Comparison of ENCODE assay signal across 8 cellular contexts in the genomic region with DNA sequence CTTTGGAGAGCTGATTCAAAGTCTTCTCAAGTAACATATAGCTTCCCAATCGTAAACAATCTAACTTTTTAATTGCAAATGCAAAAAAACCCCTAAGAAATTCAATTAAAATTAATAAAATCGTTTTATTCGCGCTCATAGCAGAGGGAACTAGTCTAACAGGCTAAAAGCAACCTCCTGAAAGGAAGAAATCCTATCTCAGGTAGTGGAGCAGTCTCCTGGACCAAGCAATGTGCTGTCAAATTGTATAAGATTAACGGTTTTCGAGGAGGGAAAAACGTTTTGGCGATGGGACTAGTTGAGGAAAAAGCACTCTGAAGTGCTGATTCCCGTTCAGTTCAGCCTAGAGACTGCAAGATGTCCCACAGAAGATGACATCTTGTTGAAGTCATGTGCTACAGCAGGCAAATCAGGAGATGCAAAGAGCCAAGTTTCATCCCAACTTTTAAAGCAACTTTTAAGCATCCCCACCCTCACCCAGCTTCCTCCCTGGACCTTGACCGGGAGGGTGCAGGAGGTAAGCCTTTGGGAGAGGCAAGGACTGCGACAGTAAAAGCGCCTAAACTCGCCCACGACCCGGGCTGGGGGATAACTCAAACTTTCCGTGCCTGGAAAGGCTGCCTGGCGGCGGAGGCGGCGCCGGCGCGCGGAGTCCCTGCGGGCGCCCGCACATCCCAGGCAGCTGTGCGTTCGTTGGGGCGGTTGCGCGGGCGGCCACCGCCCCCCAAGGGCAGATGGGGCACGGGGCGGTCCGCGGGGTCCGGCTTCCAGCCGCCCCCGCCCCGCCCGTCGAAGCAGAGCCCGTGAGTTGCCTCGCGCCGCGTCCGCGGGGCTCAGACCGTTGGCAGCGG. TPM values are rescaled to one million over a fixed set of nuclear protein-coding genes. Genes with fewer than 3 reads are reported as not detected.
DNase-seq lines count a peak whose midpoint lies in the region; ATAC-seq and TF ChIP-seq lines count a peak whose summit lies in the region.

No MANE protein-coding gene starts in this region.

- no peaks in the 10 kb centered on the region for H3K27me3 ChIP-seq in BJ (ENCODE audit: control insufficient read depth, insufficient read depth, low read length)
- H3K27me3 ChIP-seq in naive thymus-derived CD4-positive, alpha-beta T cell (ENCODE audit: control insufficient read depth in 2 of 2, insufficient read depth in 2 of 2, low read length in 2 of 2) = no peaks in the 10 kb centered on the region
- H3K27me3 ChIP-seq in testis = no peaks in the 10 kb centered on the region

- ATAC-seq in GM19452 (IDR thresholded peaks at IDR 0.05; ENCODE audit: unreplicated experiment) (peak; percentile 30), HG03460 (IDR thresholded peaks at IDR 0.05; ENCODE audit: unreplicated experiment) (peak; percentile 42), HG03097 (IDR thresholded peaks at IDR 0.05; ENCODE audit: low FRiP score, unreplicated experiment) (no peak)
- peak; percentile 24 for ATAC-seq in naive thymus-derived CD4-positive, alpha-beta T cell

- H3K27ac ChIP-seq in epithelial cell of prostate (peak overlapping the region; percentile 60), testis (peak overlapping the region; percentile 74 to 77)
- peak overlapping the region; percentile 67 for H3K27ac ChIP-seq in naive thymus-derived CD4-positive, alpha-beta T cell (ENCODE audit: low read depth, low read length)

- peak overlapping the region in 7 of 9 donors; percentile 25 to 89 (median 74) for H3K27ac Mint-ChIP-seq in naive thymus-derived CD4-positive, alpha-beta T cell

- peaks cover 0 to 2% (median 0%) of the 10 kb centered on the region in 5 donors for H3K36me3 Mint-ChIP-seq in naive thymus-derived CD4-positive, alpha-beta T cell

- DNase-seq in BJ (ENCODE audit: low read depth) (no peak), epithelial cell of prostate (ENCODE audit: low read depth, low spot score) (no peak), testis (peak; percentile 23)
- peak; percentile 46 to 49 for DNase-seq in activated CD4-positive, alpha-beta T cell treated with anti-CD3 and anti-CD28 coated beads, Interleukin-2, amount 50 U/mL, for 4 hours
- DNase-seq in naive thymus-derived CD4-positive, alpha-beta T cell = peak in 8 of 9 donors; percentile 2 to 67 (median 9)

- CTCF ChIA-PET in BJ (lab: Yijun Ruan, JAX) = no interaction called here
- CTCF ChIA-PET in naive thymus-derived CD4-positive, alpha-beta T cell (lab: Charles Lee) = no interaction called here

- no peaks in the 10 kb centered on the region for H3K4me1 ChIP-seq in naive thymus-derived CD4-positive, alpha-beta T cell (ENCODE audit: control insufficient read depth in 2 of 2, insufficient read depth in 2 of 2, low read length in 2 of 2)
- H3K4me1 ChIP-seq in testis = no peaks in the 10 kb centered on the region

- intact Hi-C loops in naive thymus-derived CD4-positive, alpha-beta T cell (cut with micrococcal nuclease) = loop anchor here (1.0 to 5.0 kb wide), 9 partner anchors 18 to 730 kb away; a partner anchor contains a TSS
- intact Hi-C loops in testis (cut with DNase I; ENCODE audit: low total_unique reads) = no loop called here

- H3K4me3 ChIP-seq in BJ (ENCODE audit: low read depth, low read length) (peak overlapping the region; percentile 71), testis (peak overlapping the region; percentile 68 to 76)
- peak overlapping the region; percentile 58 for H3K4me3 ChIP-seq in naive thymus-derived CD4-positive, alpha-beta T cell (ENCODE audit: low read length)

- peaks cover 0 to 2% (median 0%) of the 10 kb centered on the region in 11 donors for H3K9me3 Mint-ChIP-seq in naive thymus-derived CD4-positive, alpha-beta T cell

- POLR2A ChIA-PET in BJ (lab: Charles Lee) = no interaction called here
- POLR2A ChIA-PET in naive thymus-derived CD4-positive, alpha-beta T cell (lab: Charles Lee) = no interaction called here

- WGBS in testis, 2 donors = 9 to 11% methylated on average over 12 to 16 of the region's 53 CpGs

- no peak for TF ChIP-seq POLR2A in testis (IDR thresholded peaks at IDR 0.05)

- TF ChIP-seq CTCF in BJ (IDR thresholded peaks at IDR 0.05; ENCODE audit: insufficient read depth, low read depth, low read length) = no peak
- no peak for TF ChIP-seq CTCF in testis (IDR thresholded peaks at IDR 0.05)

- H3K36me3 ChIP-seq in BJ (ENCODE audit: control insufficient read depth, insufficient read depth, low read length) = no peaks in the 10 kb centered on the region
- no peaks in the 10 kb centered on the region for H3K36me3 ChIP-seq in naive thymus-derived CD4-positive, alpha-beta T cell (ENCODE audit: control insufficient read depth in 2 of 3, insufficient read depth in 3 of 3, low read length in 3 of 3)
- no peaks in the 10 kb centered on the region for H3K36me3 ChIP-seq in testis (ENCODE audit: low read depth, missing control alignments)

- no peaks in the 10 kb centered on the region for H3K27me3 Mint-ChIP-seq in naive thymus-derived CD4-positive, alpha-beta T cell

- H3K4me3 Mint-ChIP-seq in naive thymus-derived CD4-positive, alpha-beta T cell = peak overlapping the region; percentile 73 to 89 (median 84)

- peaks cover 0 to 15% (median 8%) of the 10 kb centered on the region in 7 donors for H3K4me1 Mint-ChIP-seq in naive thymus-derived CD4-positive, alpha-beta T cell

- no peaks in the 10 kb centered on the region for H3K9me3 ChIP-seq in naive thymus-derived CD4-positive, alpha-beta T cell (ENCODE audit: control insufficient read depth in 2 of 3, low read length in 3 of 3)
- H3K9me3 ChIP-seq in testis = no peaks in the 10 kb centered on the region

RNA-seq across cellular contexts. Expression of a gene that starts 0.8 kb away (rescaled TPM):
- polyA plus RNA-seq in BJ (2011; rRNA removed) (15.7 and 17.5 TPM in 2 replicates), testis (ENCODE audit: insufficient read depth, low read depth, low replicate concordance) (14.7 TPM)
- polyA minus RNA-seq in BJ (2011; rRNA and poly(A)+ RNA removed) = 13.1 and 13.3 TPM in 2 replicates
- 10 to 100 TPM in 1 of 5 experiments, 1 to 10 TPM in 4; 5.9 to 15.8 (median 7.7) TPM for total RNA-seq in naive thymus-derived CD4-positive, alpha-beta T cell
- polyA plus RNA-seq in naive thymus-derived CD4-positive, alpha-beta T cell = 1 to 10 TPM; 4.4 to 5.4 TPM
- 10 to 100 TPM; 38.2 to 44.0 TPM for total RNA-seq in testis

RNA-seq across cellular contexts. Expression of a gene that starts 50.3 kb away (rescaled TPM):
- polyA plus RNA-seq in BJ (2011; rRNA removed) (0.01 TPM in 2 replicates), testis (ENCODE audit: insufficient read depth, low read depth, low replicate concordance) (0.28 TPM)
- under 0.01 TPM in 1 of 2 replicates, not detected in the other for polyA minus RNA-seq in BJ (2011; rRNA and poly(A)+ RNA removed)
- total RNA-seq in naive thymus-derived CD4-positive, alpha-beta T cell = not detected
- polyA plus RNA-seq in naive thymus-derived CD4-positive, alpha-beta T cell = not detected
- 1 to 10 TPM in 1 of 2 donors, under 1 TPM in 1; 0.50 to 1.0 TPM for total RNA-seq in testis

Comparison
In these comparisons a context has a peak if more than half of its experiments do, and no peak if none do; other contexts are left out.
1. DNase-seq: peak in activated CD4-positive, alpha-beta T cell treated with anti-CD3 and anti-CD28 coated beads, Interleukin-2, amount 50 U/mL, for 4 hours (2 of 2), naive thymus-derived CD4-positive, alpha-beta T cell (8 of 9) and testis (single experiment); none in BJ (single experiment) and epithelial cell of prostate (single experiment).
2. Peak in every context shown above with its lines, with median percentiles within 50 percentile points of each other: H3K4me3 ChIP-seq and H3K27ac ChIP-seq.